8 cellular contexts compared by ENCODE assay signal in the genomic region with DNA sequence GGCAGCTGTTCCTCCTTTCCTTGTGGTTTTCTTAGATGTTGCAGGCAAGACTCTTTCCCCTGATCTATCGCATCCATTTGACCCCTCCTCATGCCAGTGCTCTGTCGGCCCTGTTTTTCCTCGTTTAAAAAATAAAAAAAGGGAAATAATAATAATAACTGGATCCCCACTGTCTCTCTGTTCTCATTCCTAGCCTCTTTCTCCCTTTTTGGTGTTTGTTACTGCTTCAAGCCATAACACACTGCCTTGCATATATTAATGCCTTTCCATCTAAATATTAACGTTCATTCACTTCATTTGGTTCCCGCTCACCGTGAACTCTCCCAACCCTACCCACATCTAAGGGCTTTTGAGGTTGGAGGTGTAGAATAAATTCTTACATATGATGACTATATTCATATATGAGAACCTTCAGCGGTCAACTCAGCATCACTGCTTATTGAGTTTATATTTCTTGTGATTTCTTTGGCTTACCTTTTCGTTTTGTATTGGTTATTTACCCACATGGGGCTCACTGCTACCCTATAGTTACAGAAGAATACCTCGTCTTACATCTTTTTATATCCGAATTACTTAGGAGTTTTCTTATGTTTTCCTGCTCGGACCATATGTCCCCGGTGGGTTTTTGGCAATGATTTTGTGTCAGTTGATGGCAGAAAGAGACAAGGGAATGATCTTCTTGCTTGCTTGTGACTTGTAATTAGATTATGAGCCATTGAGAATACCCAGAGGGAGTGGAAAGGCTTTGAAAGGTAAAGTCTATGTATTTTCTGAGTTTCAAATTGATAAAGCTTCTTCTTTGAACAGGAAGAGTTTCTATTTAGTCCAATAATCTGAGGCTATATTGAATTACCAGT. TPM values are rescaled to one million over a fixed set of nuclear protein-coding genes. Genes with fewer than 3 reads are reported as not detected.
DNase-seq lines count a peak whose midpoint lies in the region; ATAC-seq and TF ChIP-seq lines count a peak whose summit lies in the region.

No MANE protein-coding gene starts in this region.

- peak overlapping the region; percentile 94 for H3K27ac ChIP-seq in thymus (ENCODE audit: low read depth)

- no peak overlapping the region for H3K27ac Mint-ChIP-seq in activated T-helper 1 cell treated with anti-CD3 and anti-CD28 coated beads, Interleukin-12 subunit alpha, Interleukin-12 subunit beta, Interleukin-2, Interleukin-4 antibody, amounts not matched to agents 30 ng/mL and 10 ng/mL and 1 ng/mL, durations not matched to agents 14 hours and 24 hours and 36 hours

- H3K27me3 ChIP-seq in kidney epithelial cell (ENCODE audit: control insufficient read depth, insufficient read depth, low read length) (no peaks in the 10 kb centered on the region), thymus (ENCODE audit: control insufficient read depth, insufficient read depth) (no peaks in the 10 kb centered on the region)

- intact Hi-C loops in activated T-helper 1 cell treated with anti-CD3 and anti-CD28 coated beads, Interleukin-12 subunit alpha, Interleukin-12 subunit beta, Interleukin-2, Interleukin-4 antibody, amounts not matched to agents 30 ng/mL and 10 ng/mL and 1 ng/mL, durations not matched to agents 14 hours and 24 hours and 36 hours (cut with micrococcal nuclease): loop anchor here (1.0 to 10.0 kb wide), 7 partner anchors 96 to 1470 kb away; a partner anchor contains a TSS

- H3K36me3 Mint-ChIP-seq in activated T-helper 1 cell treated with anti-CD3 and anti-CD28 coated beads, Interleukin-12 subunit alpha, Interleukin-12 subunit beta, Interleukin-2, Interleukin-4 antibody, amounts not matched to agents 30 ng/mL and 10 ng/mL and 1 ng/mL, durations not matched to agents 14 hours and 24 hours and 36 hours (ENCODE audit: low read depth): no peaks in the 10 kb centered on the region

- H3K4me1 ChIP-seq in thymus (ENCODE audit: control insufficient read depth, insufficient read depth, low read length): peaks cover 9% of the 10 kb centered on the region

- in situ Hi-C loops in KBM-7 (cut with MboI; ENCODE audit: low pct_unique_long_range_greater_than_20kb, low sequenced_read_pairs) (no loop called here), astrocyte of the cerebellum (cut with HindIII; ENCODE audit: low sequenced_read_pairs) (no loop called here)

- peak; percentile 29 for ATAC-seq in GM21576 (IDR thresholded peaks at IDR 0.05; ENCODE audit: unreplicated experiment)

- H3K36me3 ChIP-seq in kidney epithelial cell (ENCODE audit: control insufficient read depth, insufficient read depth, low read length) (no peaks in the 10 kb centered on the region), thymus (ENCODE audit: control insufficient read depth, insufficient read depth) (no peaks in the 10 kb centered on the region)

- H3K9me3 Mint-ChIP-seq in activated T-helper 1 cell treated with anti-CD3 and anti-CD28 coated beads, Interleukin-12 subunit alpha, Interleukin-12 subunit beta, Interleukin-2, Interleukin-4 antibody, amounts not matched to agents 30 ng/mL and 10 ng/mL and 1 ng/mL, durations not matched to agents 14 hours and 24 hours and 36 hours: no peaks in the 10 kb centered on the region

- 17% methylated on average over 12 of the region's 12 CpGs for WGBS in thymus

- peaks cover 2% of the 10 kb centered on the region for H3K27me3 Mint-ChIP-seq in activated T-helper 1 cell treated with anti-CD3 and anti-CD28 coated beads, Interleukin-12 subunit alpha, Interleukin-12 subunit beta, Interleukin-2, Interleukin-4 antibody, amounts not matched to agents 30 ng/mL and 10 ng/mL and 1 ng/mL, durations not matched to agents 14 hours and 24 hours and 36 hours (ENCODE audit: insufficient read depth)

- no peaks in the 10 kb centered on the region for H3K9me3 ChIP-seq in thymus (ENCODE audit: control insufficient read depth)

- H3K4me1 Mint-ChIP-seq in activated T-helper 1 cell treated with anti-CD3 and anti-CD28 coated beads, Interleukin-12 subunit alpha, Interleukin-12 subunit beta, Interleukin-2, Interleukin-4 antibody, amounts not matched to agents 30 ng/mL and 10 ng/mL and 1 ng/mL, durations not matched to agents 14 hours and 24 hours and 36 hours (ENCODE audit: low read depth): peaks cover 8% of the 10 kb centered on the region

- peak; percentile 26 for DNase-seq in GM10266 (ENCODE audit: extremely low spot score)
- peak; percentile 72 for DNase-seq in KBM-7
- DNase-seq in astrocyte of the cerebellum (ENCODE audit: low read depth): no peak
- no peak for DNase-seq in kidney epithelial cell (ENCODE audit: low read depth)
- no peak for DNase-seq in activated T-helper 1 cell treated with anti-CD3 and anti-CD28 coated beads, Interleukin-12 subunit alpha, Interleukin-12 subunit beta, Interleukin-2, Interleukin-4 antibody, amounts not matched to agents 30 ng/mL and 10 ng/mL and 1 ng/mL, durations not matched to agents 14 hours and 24 hours and 36 hours (ENCODE audit: low spot score)
- no peak for DNase-seq in mucosa of gallbladder (ENCODE audit: low spot score)

- H3K4me3 Mint-ChIP-seq in activated T-helper 1 cell treated with anti-CD3 and anti-CD28 coated beads, Interleukin-12 subunit alpha, Interleukin-12 subunit beta, Interleukin-2, Interleukin-4 antibody, amounts not matched to agents 30 ng/mL and 10 ng/mL and 1 ng/mL, durations not matched to agents 14 hours and 24 hours and 36 hours: no peak overlapping the region

- TF ChIP-seq CTCF in GM10266 (IDR thresholded peaks at IDR 0.05; ENCODE audit: control insufficient read depth, insufficient read depth, low read depth, missing control alignments) (no peak), astrocyte of the cerebellum (IDR thresholded peaks at IDR 0.05; ENCODE audit: low read depth, low read length, missing control alignments) (no peak), kidney epithelial cell (IDR thresholded peaks at IDR 0.05; ENCODE audit: insufficient read depth, low read length, poor library complexity, severe bottlenecking) (no peak)

- H3K4me3 ChIP-seq in astrocyte of the cerebellum (ENCODE audit: low read depth, low read length) (peak overlapping the region; percentile 91), kidney epithelial cell (ENCODE audit: low read depth, low read length) (peak overlapping the region; percentile 67), thymus (ENCODE audit: low read length) (peak overlapping the region; percentile 65)

RNA-seq across cellular contexts. Expression of a gene that starts 0.8 kb away (rescaled TPM):
- 5.1 and 5.6 TPM in 2 replicates for total RNA-seq in kidney epithelial cell
- polyA plus RNA-seq in thymus: 13.1 TPM
- 8.8 TPM in 2 replicates for total RNA-seq in activated T-helper 1 cell treated with anti-CD3 and anti-CD28 coated beads, Interleukin-12 subunit alpha, Interleukin-12 subunit beta, Interleukin-2, Interleukin-4 antibody, amounts not matched to agents 30 ng/mL and 10 ng/mL and 1 ng/mL, durations not matched to agents 14 hours and 24 hours and 36 hours
- 12.9 TPM for total RNA-seq in mucosa of gallbladder

Comparison
In these comparisons a context has a peak if more than half of its experiments do, and no peak if none do; other contexts are left out.
1. DNase-seq: peak in GM10266 (single experiment) and KBM-7 (single experiment); none in astrocyte of the cerebellum (single experiment), kidney epithelial cell (single experiment), activated T-helper 1 cell treated with anti-CD3 and anti-CD28 coated beads, Interleukin-12 subunit alpha, Interleukin-12 subunit beta, Interleukin-2, Interleukin-4 antibody, amounts not matched to agents 30 ng/mL and 10 ng/mL and 1 ng/mL, durations not matched to agents 14 hours and 24 hours and 36 hours (single experiment) and mucosa of gallbladder (single experiment).
2. Peak in every context shown above with its lines, with median percentiles within 50 percentile points of each other: H3K4me3 ChIP-seq.